ENCODE assay signal across 11 cellular contexts in genomic region chr9:131239307-131239975, GRCh38. TPM values are rescaled to one million over a fixed set of nuclear protein-coding genes. Genes with fewer than 3 reads are reported as not detected.
DNase-seq lines count a peak whose midpoint lies in the region; ATAC-seq and TF ChIP-seq lines count a peak whose summit lies in the region.
"Had no signal": no experiment of that assay in that cellular context is flagged by ENCODE, and none has a peak within 500 bp of the region (broad histone marks: within the 10 kb centered on the region; RNA-seq: fewer than 3 reads in every experiment).

No MANE protein-coding gene starts in this region.

- no peak overlapping the region for H3K27ac ChIP-seq in RWPE2 (ENCODE audit: poor library complexity, severe bottlenecking)

- CTCF ChIA-PET in activated CD8-positive, alpha-beta memory T cell treated with anti-CD3 and anti-CD28 coated beads, Interleukin-2, amount 10 ng/mL, durations not matched to agents 7 days and 5 days (lab: Charles Lee), result interaction anchor here (1.8 to 2.2 kb wide), 2 partner anchors 17 to 97 kb away, joined by 4 to 8 read pairs; no protein-coding TSS in a partner anchor

- intact Hi-C loops in posterior vena cava (cut with DNase I), result no loop called here

- peaks cover 3% of the 10 kb centered on the region for H3K9me3 Mint-ChIP-seq in activated CD8-positive, alpha-beta memory T cell treated with anti-CD3 and anti-CD28 coated beads, Interleukin-2, amount 10 ng/mL, durations not matched to agents 7 days and 5 days (ENCODE audit: low read depth)
- peaks cover 5% of the 10 kb centered on the region for H3K9me3 Mint-ChIP-seq in endothelial cell (ENCODE audit: unreplicated experiment)

- H3K9me3 ChIP-seq in RWPE2 (ENCODE audit: severe bottlenecking), result peaks cover 4% of the 10 kb centered on the region

- peak overlapping the region; percentile 67 for H3K27ac Mint-ChIP-seq in activated CD8-positive, alpha-beta memory T cell treated with anti-CD3 and anti-CD28 coated beads, Interleukin-2, amount 10 ng/mL, durations not matched to agents 7 days and 5 days
- H3K27ac Mint-ChIP-seq in endothelial cell (ENCODE audit: unreplicated experiment), result peak overlapping the region; percentile 78

- no peaks in the 10 kb centered on the region for H3K4me1 ChIP-seq in RWPE2 (ENCODE audit: insufficient read depth, poor library complexity, severe bottlenecking)

- peaks cover 32% of the 10 kb centered on the region for H3K4me1 Mint-ChIP-seq in activated CD8-positive, alpha-beta memory T cell treated with anti-CD3 and anti-CD28 coated beads, Interleukin-2, amount 10 ng/mL, durations not matched to agents 7 days and 5 days
- H3K4me1 Mint-ChIP-seq in endothelial cell (ENCODE audit: unreplicated experiment), result peaks cover 24% of the 10 kb centered on the region

- no peak for DNase-seq in activated CD8-positive, alpha-beta memory T cell treated with anti-CD3 and anti-CD28 coated beads, Interleukin-2, amount 10 ng/mL, durations not matched to agents 7 days and 5 days
- DNase-seq in activated CD8-positive, alpha-beta memory T cell treated with anti-CD3 and anti-CD28 coated beads, Interleukin-2, amount 50 U/mL, for 4 hours, result no peak
- DNase-seq in RWPE2 (ENCODE audit: low spot score) (peak; percentile 37), endothelial cell (ENCODE audit: low spot score) (no peak), posterior vena cava (ENCODE audit: low spot score) (peak; percentile 77)
- no peak for DNase-seq in stimulated activated CD4-positive, alpha-beta T cell treated with anti-CD3 and anti-CD28 coated beads, Interleukin-2, amount 100 ng/mL, for 48 hours
- DNase-seq: NCI-H187 had no signal

- H3K27me3 Mint-ChIP-seq in activated CD8-positive, alpha-beta memory T cell treated with anti-CD3 and anti-CD28 coated beads, Interleukin-2, amount 10 ng/mL, durations not matched to agents 7 days and 5 days, result no peaks in the 10 kb centered on the region
- H3K27me3 Mint-ChIP-seq in endothelial cell (ENCODE audit: unreplicated experiment), result peaks cover 10% of the 10 kb centered on the region

- no peak overlapping the region for H3K4me3 Mint-ChIP-seq in activated CD8-positive, alpha-beta memory T cell treated with anti-CD3 and anti-CD28 coated beads, Interleukin-2, amount 10 ng/mL, durations not matched to agents 7 days and 5 days
- peak overlapping the region; percentile 18 for H3K4me3 Mint-ChIP-seq in endothelial cell (ENCODE audit: unreplicated experiment)

- no peaks in the 10 kb centered on the region for H3K27me3 ChIP-seq in RWPE2 (ENCODE audit: insufficient read depth, poor library complexity, severe bottlenecking)

- no peak for ATAC-seq in activated CD8-positive, alpha-beta memory T cell treated with anti-CD3 and anti-CD28 coated beads, Interleukin-2, amount 10 ng/mL, durations not matched to agents 7 days and 5 days
- ATAC-seq in RWPE2 (ENCODE audit: low read depth), result no peak
- no peak for ATAC-seq in GM19467 (IDR thresholded peaks at IDR 0.05; ENCODE audit: unreplicated experiment)
- ATAC-seq in GM18907 (IDR thresholded peaks at IDR 0.05; ENCODE audit: unreplicated experiment), result no peak

- no peak overlapping the region for H3K4me3 ChIP-seq in RWPE2 (ENCODE audit: severe bottlenecking)

- TF ChIP-seq CTCF in RWPE2 (IDR thresholded peaks at IDR 0.05; ENCODE audit: poor library complexity, severe bottlenecking) (no peak), endothelial cell (IDR thresholded peaks at IDR 0.05; ENCODE audit: unreplicated experiment) (no peak)

- peaks cover 10% of the 10 kb centered on the region for H3K36me3 Mint-ChIP-seq in activated CD8-positive, alpha-beta memory T cell treated with anti-CD3 and anti-CD28 coated beads, Interleukin-2, amount 10 ng/mL, durations not matched to agents 7 days and 5 days
- peaks cover 8% of the 10 kb centered on the region for H3K36me3 Mint-ChIP-seq in endothelial cell (ENCODE audit: low read depth, unreplicated experiment)
- H3K36me3 Mint-ChIP-seq: IgD-negative memory B cell had no signal

- no peaks in the 10 kb centered on the region for H3K36me3 ChIP-seq in RWPE2 (ENCODE audit: low read depth)

RNA-seq across cellular contexts. Expression of gene FAM78A, which starts 36.9 kb away (rescaled TPM):
- total RNA-seq in activated CD8-positive, alpha-beta memory T cell treated with anti-CD3 and anti-CD28 coated beads, Interleukin-2, amount 10 ng/mL, durations not matched to agents 7 days and 5 days, result 10 to 100 TPM; 76.8 to 80.0 TPM
- total RNA-seq in endothelial cell (ENCODE audit: unreplicated experiment) (73.4 TPM), posterior vena cava (1 to 10 TPM; 3.0 to 4.1 TPM)

RNA-seq across cellular contexts. Expression of gene PLPP7, which starts 50.1 kb away (rescaled TPM):
- total RNA-seq in activated CD8-positive, alpha-beta memory T cell treated with anti-CD3 and anti-CD28 coated beads, Interleukin-2, amount 10 ng/mL, durations not matched to agents 7 days and 5 days, result not detected
- total RNA-seq in endothelial cell (ENCODE audit: unreplicated experiment), result 4.9 TPM
- total RNA-seq in posterior vena cava, result 1 to 10 TPM; 8.9 to 9.8 TPM
- total RNA-seq: T-helper 2 cell treated with Interferon-gamma antibody and Interleukin-4, amounts not matched to agents 100 ng/mL and 5 ng/mL, for 36 hours had no signal

Comparison
In these comparisons a context has a peak if more than half of its experiments do, and no peak if none do; other contexts are left out.
1. DNase-seq: peak in RWPE2 (single experiment) and posterior vena cava (single experiment); none in activated CD8-positive, alpha-beta memory T cell treated with anti-CD3 and anti-CD28 coated beads, Interleukin-2, amount 10 ng/mL, durations not matched to agents 7 days and 5 days (single experiment), activated CD8-positive, alpha-beta memory T cell treated with anti-CD3 and anti-CD28 coated beads, Interleukin-2, amount 50 U/mL, for 4 hours (single experiment), endothelial cell (single experiment) and stimulated activated CD4-positive, alpha-beta T cell treated with anti-CD3 and anti-CD28 coated beads, Interleukin-2, amount 100 ng/mL, for 48 hours (0 of 2).
2. RNA of gene FAM78A, which starts 36.9 kb away (total RNA-seq): 76.8 to 80.0 TPM in activated CD8-positive, alpha-beta memory T cell treated with anti-CD3 and anti-CD28 coated beads, Interleukin-2, amount 10 ng/mL, durations not matched to agents 7 days and 5 days and 73.4 TPM in endothelial cell (single experiment); 3.0 to 4.1 TPM in posterior vena cava; every median in the first group is over 10 times any median in the second.